Comparison of ENCODE assay signal across 14 cellular contexts in the genomic region with DNA sequence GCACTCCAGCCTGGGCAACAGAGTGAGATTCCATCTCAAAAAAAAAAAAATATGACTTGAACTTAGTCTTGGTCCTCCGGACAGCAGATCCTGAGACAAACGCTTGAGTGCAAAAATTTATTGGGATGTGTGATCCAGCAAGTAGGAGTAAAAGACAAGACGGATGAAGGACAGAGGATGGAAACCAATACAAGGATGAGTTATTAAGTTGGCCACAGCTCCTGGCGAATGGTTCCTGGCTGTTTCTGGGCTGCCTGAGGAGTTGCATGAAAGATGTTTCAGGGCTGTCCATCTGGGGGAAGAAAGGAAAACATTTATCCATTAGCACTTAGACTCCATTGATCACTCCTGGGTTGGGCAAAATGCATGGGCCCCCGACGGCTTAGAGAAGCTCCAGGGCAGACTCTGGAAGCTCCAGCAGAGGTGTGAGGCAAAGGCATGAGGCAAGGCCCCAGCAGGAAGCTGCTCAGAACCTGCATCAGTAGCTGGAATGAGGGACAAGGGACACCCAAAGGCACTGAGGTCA.
DNase-seq lines count a peak whose midpoint lies in the region; ATAC-seq and TF ChIP-seq lines count a peak whose summit lies in the region.
"Had no signal": no experiment of that assay in that cellular context is flagged by ENCODE, and none has a peak within 500 bp of the region (broad histone marks: within the 10 kb centered on the region; RNA-seq: fewer than 3 reads in every experiment).

No MANE protein-coding gene starts in this region.

- peaks cover 5% of the 10 kb centered on the region for H3K27me3 ChIP-seq in endodermal cell (ENCODE audit: control insufficient read depth, insufficient read depth, low read length, poor library complexity, severe bottlenecking)
- no peaks in the 10 kb centered on the region for H3K27me3 ChIP-seq in transverse colon

- TF ChIP-seq CTCF in endodermal cell (conservative IDR thresholded peaks at IDR 0.05) (no peak), nephron progenitor cell (IDR thresholded peaks at IDR 0.05) (no peak), transverse colon (IDR thresholded peaks at IDR 0.05) (no peak)

- H3K9me3 ChIP-seq in endodermal cell (ENCODE audit: control insufficient read depth, low read length): no peaks in the 10 kb centered on the region
- H3K9me3 ChIP-seq in transverse colon: no peaks in the 10 kb centered on the region

- H3K36me3 ChIP-seq in endodermal cell (ENCODE audit: control insufficient read depth, insufficient read depth, low read length): no peaks in the 10 kb centered on the region
- no peaks in the 10 kb centered on the region for H3K36me3 ChIP-seq in transverse colon

- H3K36me3 Mint-ChIP-seq in endodermal cell (ENCODE audit: low read depth): no peaks in the 10 kb centered on the region
- H3K36me3 Mint-ChIP-seq in nephron progenitor cell (ENCODE audit: low read depth): no peaks in the 10 kb centered on the region

- H3K9me3 Mint-ChIP-seq in endodermal cell (no peaks in the 10 kb centered on the region), nephron progenitor cell (no peaks in the 10 kb centered on the region)

- H3K27ac Mint-ChIP-seq in endodermal cell: no peak overlapping the region
- H3K27ac Mint-ChIP-seq in nephron progenitor cell: peak overlapping the region; percentile 84

- DNase-seq in Right ventricle myocardium inferior (ENCODE audit: missing footprints) (peak; percentile 55), Right ventricle myocardium superior (no peak), endodermal cell (peak; percentile 44), nephron progenitor cell (no peak), transverse colon (no peak), NCI-H510A (lab: John Stamatoyannopoulos, UW) (no peak)
- DNase-seq: 8988T; NCI-H2227 treated with DMSO at 0.1 percent for 48 hours; NK-92 treated with Interleukin-12 subunit alpha and Interleukin-12 subunit beta, amount 100 ng/mL, for 24 hours; OCI-M1; RPMI8226 had no signal

- WGBS in endodermal cell (ENCODE audit: insufficient coverage in 1 of 2, insufficient read length in 1 of 2), 2 experiments: 94 to 96% methylated on average over 5 to 6 of the region's 6 CpGs
- WGBS in transverse colon (ENCODE audit: low coverage in 1 of 2), 2 donors: 60 to 84% methylated on average over 4 to 6 of the region's 6 CpGs

- H3K27me3 Mint-ChIP-seq in endodermal cell (ENCODE audit: insufficient read depth) (peaks cover 10% of the 10 kb centered on the region), nephron progenitor cell (ENCODE audit: low read depth, poor library complexity) (no peaks in the 10 kb centered on the region)

- ATAC-seq in Right ventricle myocardium inferior (no peak), Right ventricle myocardium superior (ENCODE audit: poor library complexity) (no peak), GM19035 (IDR thresholded peaks at IDR 0.05; ENCODE audit: unreplicated experiment) (no peak), GM19455 (IDR thresholded peaks at IDR 0.05; ENCODE audit: unreplicated experiment) (no peak)
- ATAC-seq: HCT116 had no signal

- no peak overlapping the region for H3K4me3 Mint-ChIP-seq in endodermal cell
- H3K4me3 Mint-ChIP-seq in nephron progenitor cell: no peak overlapping the region

- H3K4me1 Mint-ChIP-seq in endodermal cell: peaks cover 18% of the 10 kb centered on the region
- H3K4me1 Mint-ChIP-seq in nephron progenitor cell: peaks cover 33% of the 10 kb centered on the region

- H3K4me1 ChIP-seq in endodermal cell (ENCODE audit: control insufficient read depth, insufficient read depth, low read length) (peaks cover 3% of the 10 kb centered on the region), transverse colon (peaks cover 5 to 21% (median 19%) of the 10 kb centered on the region in 4 donors)

- H3K4me3 ChIP-seq in endodermal cell (ENCODE audit: low read length) (no peak overlapping the region), transverse colon (no peak overlapping the region)

- no peak for TF ChIP-seq EP300 in transverse colon (IDR thresholded peaks at IDR 0.05; ENCODE audit: low read depth)

- TF ChIP-seq POLR2A in transverse colon (IDR thresholded peaks at IDR 0.05): no peak

- in situ Hi-C loops in transverse colon (cut with MboI; ENCODE audit: low pct_ligation_motif_present in 1 of 4, low pct_unique_long_range_greater_than_20kb in 1 of 4, low sequenced_read_pairs in 3 of 4): loop anchor here in 1 of 4 donors (25.0 kb wide), 1 partner anchor 632 kb away; no protein-coding TSS in a partner anchor

- H3K27ac ChIP-seq in endodermal cell (ENCODE audit: low read depth, low read length): no peak overlapping the region
- peak overlapping the region in 3 of 4 donors; percentile 35 to 57 (median 51) for H3K27ac ChIP-seq in transverse colon

- intact Hi-C loops in Right ventricle myocardium inferior (cut with DNase I) (loop anchor here (5.0 to 10.0 kb wide), 2 partner anchors 98 to 345 kb away; a partner anchor contains a TSS), Right ventricle myocardium superior (cut with DNase I) (no loop called here), transverse colon (cut with DNase I; ENCODE audit: low total_unique reads) (loop anchor here (5.0 to 10.0 kb wide), 2 partner anchors 98 to 345 kb away; a partner anchor contains a TSS)

- H3K9ac ChIP-seq in endodermal cell (ENCODE audit: extremely low read depth, low read length, poor library complexity, severe bottlenecking): no peak overlapping the region

Comparison
In these comparisons a context has a peak if more than half of its experiments do, and no peak if none do; other contexts are left out.
1. DNase-seq: peak in Right ventricle myocardium inferior (single experiment) and endodermal cell (single experiment); none in Right ventricle myocardium superior (single experiment), nephron progenitor cell (single experiment), transverse colon (single experiment) and NCI-H510A (single experiment).